ENCODE assay signal across 18 cellular contexts in the genomic region with DNA sequence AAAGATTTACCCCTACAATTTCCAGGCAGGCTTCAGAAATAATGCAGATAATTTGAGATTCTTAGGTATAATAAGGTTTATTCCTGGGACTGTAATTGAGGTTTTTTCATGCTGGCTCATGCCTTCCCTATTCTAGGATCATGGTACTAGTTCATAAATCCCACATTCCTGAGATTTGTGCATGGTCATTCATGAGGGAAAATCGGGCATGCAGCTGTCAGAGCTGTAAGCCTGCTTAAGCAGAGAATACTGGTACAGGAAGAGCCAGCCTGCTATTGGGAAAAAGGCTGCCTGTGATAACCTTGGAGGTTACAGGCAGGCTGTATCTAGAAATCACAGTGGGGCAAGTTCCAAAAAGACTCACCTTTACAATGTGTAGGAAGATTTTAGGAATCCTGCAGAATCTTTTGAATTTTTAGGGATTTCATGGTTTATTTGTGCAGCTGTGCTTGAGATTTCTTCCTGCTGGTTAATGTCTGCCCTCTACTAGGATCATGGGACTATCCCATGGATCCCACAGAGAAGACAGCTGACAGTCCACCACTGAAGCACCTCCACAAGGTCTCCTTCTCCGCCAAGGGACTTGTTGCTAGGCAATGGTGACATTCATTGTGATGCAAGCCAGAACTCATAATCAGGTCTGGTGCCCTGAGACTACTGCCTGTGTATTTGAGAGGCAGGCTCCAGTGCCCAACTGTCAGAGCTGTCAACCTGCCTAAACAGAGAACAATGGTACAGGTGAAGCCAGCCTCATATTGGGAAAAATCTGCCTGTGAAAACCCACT.
"Had no signal": no experiment of that assay in that cellular context is flagged by ENCODE, and none has a peak within 500 bp of the region (broad histone marks: within the 10 kb centered on the region; RNA-seq: fewer than 3 reads in every experiment).

No MANE protein-coding gene starts in this region.

- H3K27me3 ChIP-seq: MG63, SJSA1 had no signal

- H3K36me3 ChIP-seq: MG63, SJSA1 had no signal

- H3K9me3 ChIP-seq: MG63, SJSA1 had no signal

- DNase-seq: KBM-7, MG63, NCI-H1092, NCI-H1105 treated with DMSO at 0.1 percent for 48 hours, NCI-H1417 treated with DMSO at 0.1 percent for 48 hours, NCI-H146, NCI-H1694 treated with DMSO at 0.1 percent for 48 hours, NCI-H1930, NCI-H2081, NCI-H2107, NCI-H2227 treated with DMSO at 0.1 percent for 48 hours, NCI-H524 treated with DMSO at 0.1 percent for 48 hours, NCI-H69, NCI-H774, RPMI8226, SHP77 treated with DMSO at 0.1 percent for 48 hours had no signal

- H3K4me1 ChIP-seq: SJSA1 had no signal

- H3K4me3 ChIP-seq: MG63, SJSA1, SK-N-MC had no signal

- H3K27ac ChIP-seq: SJSA1, SK-N-MC had no signal
